Comparison of ENCODE assay signal across 7 cellular contexts in the genomic region with DNA sequence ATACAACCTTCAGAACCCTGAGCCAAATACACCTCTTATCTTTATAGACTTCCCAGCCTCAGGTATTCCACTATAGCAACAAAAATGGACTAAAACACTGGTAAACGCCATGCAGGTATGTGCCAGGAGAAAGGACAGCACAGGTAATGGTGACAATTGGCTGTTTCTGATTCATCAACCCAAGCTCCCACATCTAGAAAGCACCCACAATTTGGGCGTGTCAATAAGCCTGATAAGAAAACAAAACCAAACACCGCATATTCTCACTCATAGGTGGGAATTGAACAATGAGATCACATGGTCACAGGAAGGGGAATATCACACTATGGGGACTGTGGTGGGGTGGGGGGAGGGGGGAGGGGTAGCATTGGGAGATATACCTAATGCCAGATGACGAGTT.
DNase-seq lines count a peak whose midpoint lies in the region; ATAC-seq, FAIRE-seq and TF ChIP-seq lines count a peak whose summit lies in the region.
"Not testable (repeated sequence)": the region's sequence is repeated elsewhere in the genome, so short reads cannot be mapped to it uniquely, and the experiment has no call there.

No MANE protein-coding gene starts in this region.

- not testable (repeated sequence) for H3K4me3 Mint-ChIP-seq in GM23338; activated CD4-positive, alpha-beta T cell treated with anti-CD3 and anti-CD28 coated beads, Interleukin-2, amount 10 ng/mL, durations not matched to agents 24 days and 14 days; activated T-cell treated with anti-CD3 and anti-CD28 coated beads, Interleukin-2, amount 50 U/mL, for 24 hours; activated T-helper 2 cell treated with anti-CD3 and anti-CD28 coated beads, Interferon-gamma antibody, Interleukin-2, Interleukin-4, amounts not matched to agents 10 μg/mL and 5 μg/mL and 100 μg/mL, durations not matched to agents 14 hours and 24 hours and 36 hours (ENCODE audit: low read depth); astrocyte (ENCODE audit: unreplicated experiment); stimulated activated effector memory CD8-positive, alpha-beta T cell treated with anti-CD3 and anti-CD28 coated beads, Interleukin-12 subunit alpha, Interleukin-12 subunit beta, amount 100 ng/mL, for 72 hours
- H3K4me3 Mint-ChIP-seq in immature natural killer cell: peak overlapping the region in 2 of 5 donors; percentile 66 to 79

- H3K4me1 Mint-ChIP-seq in GM23338: peaks cover 20% of the 10 kb centered on the region; the same call in 2 of the 3 replicates
- peaks cover 15% of the 10 kb centered on the region for H3K4me1 Mint-ChIP-seq in activated CD4-positive, alpha-beta T cell treated with anti-CD3 and anti-CD28 coated beads, Interleukin-2, amount 10 ng/mL, durations not matched to agents 24 days and 14 days
- peaks cover 22% of the 10 kb centered on the region for H3K4me1 Mint-ChIP-seq in activated T-cell treated with anti-CD3 and anti-CD28 coated beads, Interleukin-2, amount 50 U/mL, for 24 hours (ENCODE audit: low read depth)
- peaks cover 23% of the 10 kb centered on the region for H3K4me1 Mint-ChIP-seq in activated T-helper 2 cell treated with anti-CD3 and anti-CD28 coated beads, Interferon-gamma antibody, Interleukin-2, Interleukin-4, amounts not matched to agents 10 μg/mL and 5 μg/mL and 100 μg/mL, durations not matched to agents 14 hours and 24 hours and 36 hours (ENCODE audit: low read depth)
- H3K4me1 Mint-ChIP-seq in astrocyte (ENCODE audit: low read depth, unreplicated experiment): not testable (repeated sequence)
- H3K4me1 Mint-ChIP-seq in immature natural killer cell: peaks cover 11 to 36% of the 10 kb centered on the region in 2 donors
- peaks cover 12% of the 10 kb centered on the region for H3K4me1 Mint-ChIP-seq in stimulated activated effector memory CD8-positive, alpha-beta T cell treated with anti-CD3 and anti-CD28 coated beads, Interleukin-12 subunit alpha, Interleukin-12 subunit beta, amount 100 ng/mL, for 72 hours

- H3K27ac ChIP-seq in GM23338 (ENCODE audit: low read depth): not testable (repeated sequence)
- H3K27ac ChIP-seq in astrocyte (ENCODE audit: low read depth, low read length): peak overlapping the region; percentile 40

- not testable (repeated sequence) for H3K36me3 ChIP-seq in GM23338 (ENCODE audit: insufficient read depth); astrocyte (ENCODE audit: insufficient read depth, low read length)

- H3K4me1 ChIP-seq in GM23338 (ENCODE audit: insufficient read depth); astrocyte (ENCODE audit: insufficient read depth, low read length): not testable (repeated sequence)

- H3K9me2 ChIP-seq in GM23338 (ENCODE audit: insufficient read depth): not testable (repeated sequence)

- H3K9me3 ChIP-seq in astrocyte (ENCODE audit: insufficient read depth, low read depth, low read length): not testable (repeated sequence)

- not testable (repeated sequence) for H3K27me3 Mint-ChIP-seq in GM23338 (ENCODE audit: insufficient read depth, low read depth, poor library complexity); activated CD4-positive, alpha-beta T cell treated with anti-CD3 and anti-CD28 coated beads, Interleukin-2, amount 10 ng/mL, durations not matched to agents 24 days and 14 days; activated T-cell treated with anti-CD3 and anti-CD28 coated beads, Interleukin-2, amount 50 U/mL, for 24 hours; activated T-helper 2 cell treated with anti-CD3 and anti-CD28 coated beads, Interferon-gamma antibody, Interleukin-2, Interleukin-4, amounts not matched to agents 10 μg/mL and 5 μg/mL and 100 μg/mL, durations not matched to agents 14 hours and 24 hours and 36 hours (ENCODE audit: low read depth); immature natural killer cell (ENCODE audit: low read depth in 3 of 3)
- H3K27me3 Mint-ChIP-seq in astrocyte (ENCODE audit: low read depth, unreplicated experiment): peaks cover 34% of the 10 kb centered on the region

- not testable (repeated sequence) for ATAC-seq in GM23338
- ATAC-seq in stimulated activated effector memory CD8-positive, alpha-beta T cell treated with anti-CD3 and anti-CD28 coated beads, Interleukin-12 subunit alpha, Interleukin-12 subunit beta, amount 100 ng/mL, for 72 hours: peak; percentile 55

- intact Hi-C loops in activated CD4-positive, alpha-beta T cell treated with anti-CD3 and anti-CD28 coated beads, Interleukin-2, amount 10 ng/mL, durations not matched to agents 24 days and 14 days (cut with micrococcal nuclease): not testable (repeated sequence)
- intact Hi-C loops in activated T-helper 2 cell treated with anti-CD3 and anti-CD28 coated beads, Interferon-gamma antibody, Interleukin-2, Interleukin-4, amounts not matched to agents 10 μg/mL and 5 μg/mL and 100 μg/mL, durations not matched to agents 14 hours and 24 hours and 36 hours (cut with micrococcal nuclease): loop anchor here (2.0 kb wide), 1 partner anchor 30 kb away; no protein-coding TSS in a partner anchor

- not testable (repeated sequence) for FAIRE-seq in astrocyte (lab: Jason Lieb, UNC)

- H3K9ac ChIP-seq in astrocyte (ENCODE audit: low read length): not testable (repeated sequence)

- not testable (repeated sequence) for H4K20me1 ChIP-seq in GM23338 (replicated peaks; ENCODE audit: insufficient read depth); astrocyte (ENCODE audit: insufficient read depth, low read length)

- not testable (repeated sequence) for H3K27me3 ChIP-seq in GM23338 (ENCODE audit: insufficient read depth); astrocyte (ENCODE audit: insufficient read depth, low read length)

- H2AFZ ChIP-seq in GM23338: peak overlapping the region; percentile 80
- H2AFZ ChIP-seq in astrocyte (ENCODE audit: low read depth, low read length): not testable (repeated sequence)

- DNase-seq in GM23338 (ENCODE audit: low spot score); activated CD4-positive, alpha-beta T cell treated with anti-CD3 and anti-CD28 coated beads, Interleukin-2, amount 10 ng/mL, durations not matched to agents 24 days and 14 days; activated T-cell treated with anti-CD3 and anti-CD28 coated beads, Interleukin-2, amount 50 U/mL, for 24 hours; activated T-helper 2 cell treated with anti-CD3 and anti-CD28 coated beads, Interferon-gamma antibody, Interleukin-2, Interleukin-4, amounts not matched to agents 10 μg/mL and 5 μg/mL and 100 μg/mL, durations not matched to agents 14 hours and 24 hours and 36 hours (ENCODE audit: low spot score); astrocyte (ENCODE audit: low read depth); stimulated activated effector memory CD8-positive, alpha-beta T cell treated with anti-CD3 and anti-CD28 coated beads, Interleukin-12 subunit alpha, Interleukin-12 subunit beta, amount 100 ng/mL, for 72 hours (ENCODE audit: low spot score in 2 of 2): not testable (repeated sequence)
- DNase-seq in immature natural killer cell: peak; percentile 32 to 74 (median 39)

- H3K36me3 Mint-ChIP-seq in GM23338 (ENCODE audit: low read depth); activated CD4-positive, alpha-beta T cell treated with anti-CD3 and anti-CD28 coated beads, Interleukin-2, amount 10 ng/mL, durations not matched to agents 24 days and 14 days (ENCODE audit: low read depth); activated T-cell treated with anti-CD3 and anti-CD28 coated beads, Interleukin-2, amount 50 U/mL, for 24 hours (ENCODE audit: low read depth); activated T-helper 2 cell treated with anti-CD3 and anti-CD28 coated beads, Interferon-gamma antibody, Interleukin-2, Interleukin-4, amounts not matched to agents 10 μg/mL and 5 μg/mL and 100 μg/mL, durations not matched to agents 14 hours and 24 hours and 36 hours (ENCODE audit: low read depth); astrocyte (ENCODE audit: low read depth, unreplicated experiment); stimulated activated effector memory CD8-positive, alpha-beta T cell treated with anti-CD3 and anti-CD28 coated beads, Interleukin-12 subunit alpha, Interleukin-12 subunit beta, amount 100 ng/mL, for 72 hours: not testable (repeated sequence)
- peaks cover 0 to 11% (median 0%) of the 10 kb centered on the region in 3 donors for H3K36me3 Mint-ChIP-seq in immature natural killer cell

- H3K9me3 Mint-ChIP-seq in GM23338: peaks cover 10% of the 10 kb centered on the region; the same call in 2 of the 3 replicates
- H3K9me3 Mint-ChIP-seq in activated CD4-positive, alpha-beta T cell treated with anti-CD3 and anti-CD28 coated beads, Interleukin-2, amount 10 ng/mL, durations not matched to agents 24 days and 14 days; activated T-cell treated with anti-CD3 and anti-CD28 coated beads, Interleukin-2, amount 50 U/mL, for 24 hours; activated T-helper 2 cell treated with anti-CD3 and anti-CD28 coated beads, Interferon-gamma antibody, Interleukin-2, Interleukin-4, amounts not matched to agents 10 μg/mL and 5 μg/mL and 100 μg/mL, durations not matched to agents 14 hours and 24 hours and 36 hours; astrocyte (ENCODE audit: unreplicated experiment); immature natural killer cell; stimulated activated effector memory CD8-positive, alpha-beta T cell treated with anti-CD3 and anti-CD28 coated beads, Interleukin-12 subunit alpha, Interleukin-12 subunit beta, amount 100 ng/mL, for 72 hours: not testable (repeated sequence)

- TF ChIP-seq CTCF in GM23338 (conservative IDR thresholded peaks at IDR 0.05; ENCODE audit: low read depth in 2 of 2); astrocyte (IDR thresholded peaks at IDR 0.05; ENCODE audit: insufficient read depth, low read depth, low read length): not testable (repeated sequence)

- H3K4me2 ChIP-seq in GM23338; astrocyte (ENCODE audit: low read length): not testable (repeated sequence)

- H3K4me3 ChIP-seq in GM23338; astrocyte (ENCODE audit: insufficient read depth, low read depth, low read length): not testable (repeated sequence)

- H3K79me2 ChIP-seq in GM23338 (replicated peaks; ENCODE audit: insufficient read depth); astrocyte (ENCODE audit: insufficient read depth, low read length): not testable (repeated sequence)

- not testable (repeated sequence) for H3K27ac Mint-ChIP-seq in GM23338; astrocyte (ENCODE audit: unreplicated experiment)
- peak overlapping the region; percentile 17 for H3K27ac Mint-ChIP-seq in activated CD4-positive, alpha-beta T cell treated with anti-CD3 and anti-CD28 coated beads, Interleukin-2, amount 10 ng/mL, durations not matched to agents 24 days and 14 days
- peak overlapping the region; percentile 88 for H3K27ac Mint-ChIP-seq in activated T-cell treated with anti-CD3 and anti-CD28 coated beads, Interleukin-2, amount 50 U/mL, for 24 hours
- H3K27ac Mint-ChIP-seq in activated T-helper 2 cell treated with anti-CD3 and anti-CD28 coated beads, Interferon-gamma antibody, Interleukin-2, Interleukin-4, amounts not matched to agents 10 μg/mL and 5 μg/mL and 100 μg/mL, durations not matched to agents 14 hours and 24 hours and 36 hours: peak overlapping the region; percentile 47
- peak overlapping the region in 4 of 6 donors; percentile 6 to 94 (median 59) for H3K27ac Mint-ChIP-seq in immature natural killer cell
- H3K27ac Mint-ChIP-seq in stimulated activated effector memory CD8-positive, alpha-beta T cell treated with anti-CD3 and anti-CD28 coated beads, Interleukin-12 subunit alpha, Interleukin-12 subunit beta, amount 100 ng/mL, for 72 hours: peak overlapping the region; percentile 74

- not testable (repeated sequence) for H3F3A ChIP-seq in GM23338 (replicated peaks; ENCODE audit: low read depth)
